1 cellular context compared by ENCODE assay signal in the genomic region with DNA sequence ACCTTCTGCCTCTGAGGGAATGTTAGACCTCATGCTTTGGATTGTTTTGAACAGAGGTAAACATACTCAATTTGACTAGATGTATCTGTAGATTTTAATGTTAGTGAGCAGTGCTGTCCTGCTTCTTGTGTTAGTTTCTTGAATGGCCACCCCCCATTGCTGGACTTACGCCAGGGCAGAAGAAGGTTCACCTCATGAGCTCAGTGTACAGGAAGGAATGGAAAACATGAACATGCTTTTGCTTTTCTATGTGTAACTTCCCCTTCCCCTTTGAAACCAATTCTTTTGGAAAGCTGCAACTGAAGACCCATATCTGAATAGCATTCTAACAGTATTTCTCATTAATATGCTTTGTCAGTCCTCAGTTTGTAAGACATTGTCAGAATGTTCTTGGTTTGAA.
TF ChIP-seq lines count a peak whose summit lies in the region.

No MANE protein-coding gene starts in this region.

TF ChIP-seq in HepG2, 621 proteins besides CTCF, POLR2A, EP300 and RAD21:
- TF ChIP-seq ZNF614 (CRISPR knock-in tag; IDR thresholded peaks at IDR 0.05; ENCODE audit: borderline replicate concordance) (no peak), TAF1 (CRISPR knock-in tag; IDR thresholded peaks at IDR 0.05) (no peak), MIER2 (CRISPR knock-in tag; IDR thresholded peaks at IDR 0.05) (no peak), ZNF749 (CRISPR knock-in tag; IDR thresholded peaks at IDR 0.05; ENCODE audit: borderline replicate concordance) (no peak), ZNF558 (CRISPR knock-in tag; IDR thresholded peaks at IDR 0.05; ENCODE audit: borderline replicate concordance) (no peak), ZNF432 (CRISPR knock-in tag; IDR thresholded peaks at IDR 0.05; ENCODE audit: borderline replicate concordance) (no peak), TCF12 (IDR thresholded peaks at IDR 0.05) (no peak), TCF12 (CRISPR knock-in tag; IDR thresholded peaks at IDR 0.05) (no peak), ZBTB7B (CRISPR knock-in tag; IDR thresholded peaks at IDR 0.05) (no peak), TBP (CRISPR knock-in tag; IDR thresholded peaks at IDR 0.05) (no peak), EHMT2 (IDR thresholded peaks at IDR 0.05; ENCODE audit: borderline replicate concordance, low read depth, low read length) (no peak), KDM5B (CRISPR knock-in tag; IDR thresholded peaks at IDR 0.05; ENCODE audit: borderline replicate concordance) (no peak)
